Comparison of ENCODE assay signal across 8 cellular contexts in genomic region chr11:67372993-67373915, GRCh38. TPM values are rescaled to one million over a fixed set of nuclear protein-coding genes. Genes with fewer than 3 reads are reported as not detected.
A peak's percentile ranks its signal among the peaks of the same experiment; 100 is the strongest.
DNase-seq lines count a peak whose midpoint lies in the region; ATAC-seq, FAIRE-seq and TF ChIP-seq lines count a peak whose summit lies in the region.

TSS of gene CLCF1 (minus strand) at chr11:67373598. CDS start at chr11:67373539, 59 bp downstream.

- H3K79me2 ChIP-seq in ACC112 (ENCODE audit: control insufficient read depth, insufficient read depth, low read length, unreplicated experiment) (peaks cover 47% of the 10 kb centered on the region), PC-9 (ENCODE audit: low read depth) (peaks cover 64% of the 10 kb centered on the region), osteoblast (ENCODE audit: insufficient read depth, low read length) (peaks cover 46% of the 10 kb centered on the region)

- H3K27me3 ChIP-seq in ACC112 (ENCODE audit: insufficient read depth, low read length) (no peaks in the 10 kb centered on the region), PC-9 (ENCODE audit: insufficient read depth, low read depth) (no peaks in the 10 kb centered on the region), foreskin keratinocyte (no peaks in the 10 kb centered on the region), osteoblast (ENCODE audit: insufficient read depth, low read length) (no peaks in the 10 kb centered on the region)

- H3K4me3 ChIP-seq in ACC112 (ENCODE audit: low read depth, low read length) (peak within 1 kb of the TSS; percentile 95), PC-9 (peak within 1 kb of the TSS; percentile 87), osteoblast (ENCODE audit: insufficient read depth, low read length) (peak within 1 kb of the TSS; percentile 85)

- H3K27ac ChIP-seq in ACC112 (ENCODE audit: low read depth, low read length) (peak within 1 kb of the TSS; percentile 99), PC-9 (peak within 1 kb of the TSS; percentile 99), foreskin keratinocyte (peak within 1 kb of the TSS; percentile 87), osteoblast (ENCODE audit: low read depth, low read length) (peak within 1 kb of the TSS; percentile 98)

- BruUV-seq in PC-9 (replicated peaks; lab: Mats Ljungman, UMichigan), result TSS peak; percentile 0

- H4K20me1 ChIP-seq in PC-9 (ENCODE audit: insufficient read depth) (peaks cover 36% of the 10 kb centered on the region), osteoblast (ENCODE audit: insufficient read depth, low read length) (peaks cover 33% of the 10 kb centered on the region)

- H3K4me2 ChIP-seq in PC-9, result peak within 1 kb of the TSS; percentile 94
- peak within 1 kb of the TSS; percentile 84 for H3K4me2 ChIP-seq in osteoblast (ENCODE audit: insufficient read depth, low read length)

- CTCF ChIA-PET in PC-9 (lab: Charles Lee), result interaction anchor here (0.6 to 2.6 kb wide), 10 partner anchors 9 to 169 kb away, joined by 3 to 13 read pairs (median 4); no protein-coding TSS in a partner anchor

- peak; percentile 47 for FAIRE-seq in GM19239 (lab: Jason Lieb, UNC)

- ATAC-seq in foreskin keratinocyte (peak; percentile 27), GM21723 (IDR thresholded peaks at IDR 0.05; ENCODE audit: unreplicated experiment) (no peak), GM21737 (IDR thresholded peaks at IDR 0.05; ENCODE audit: unreplicated experiment) (no peak)

- H3F3A ChIP-seq in PC-9 (ENCODE audit: insufficient read depth, low read depth), result peaks cover 54% of the 10 kb centered on the region

- H3K36me3 ChIP-seq in ACC112 (ENCODE audit: insufficient read depth, low read length), result no peaks in the 10 kb centered on the region
- no peaks in the 10 kb centered on the region; the same call in 1 of the 2 replicates for H3K36me3 ChIP-seq in PC-9 (ENCODE audit: low read depth)
- H3K36me3 ChIP-seq in osteoblast (ENCODE audit: insufficient read depth, low read length), result no peaks in the 10 kb centered on the region

- H3K9me2 ChIP-seq in PC-9 (ENCODE audit: insufficient read depth), result no peaks in the 10 kb centered on the region

- POLR2A ChIA-PET in PC-9 (lab: Charles Lee; ENCODE audit: unreplicated experiment), result interaction anchor here (0.5 to 1.1 kb wide), 12 partner anchors 11 to 754 kb away, joined by 3 to 21 read pairs (median 5); partner anchors contain the start of genes KDM2A and RAD9A

- H3K4me1 ChIP-seq in ACC112 (ENCODE audit: control insufficient read depth, insufficient read depth, low read length, unreplicated experiment), result peaks cover 64% of the 10 kb centered on the region
- H3K4me1 ChIP-seq in PC-9 (replicated peaks; ENCODE audit: insufficient read depth), result peaks cover 51% of the 10 kb centered on the region
- H3K4me1 ChIP-seq in foreskin keratinocyte, result peaks cover 9% of the 10 kb centered on the region
- peaks cover 59% of the 10 kb centered on the region for H3K4me1 ChIP-seq in osteoblast (ENCODE audit: insufficient read depth, low read length)

- H3K9me3 ChIP-seq in PC-9 (ENCODE audit: insufficient read depth, low read depth) (no peaks in the 10 kb centered on the region), osteoblast (ENCODE audit: low read depth, low read length) (no peaks in the 10 kb centered on the region)

- TF ChIP-seq CTCF in PC-9 (conservative IDR thresholded peaks at IDR 0.05) (no peak), foreskin keratinocyte (conservative IDR thresholded peaks at IDR 0.05) (no peak), osteoblast (IDR thresholded peaks at IDR 0.05; ENCODE audit: extremely low read depth, low read depth, low read length) (no peak)

- intact Hi-C loops in PC-9 (cut with micrococcal nuclease; ENCODE audit: unreplicated experiment), result loop anchor here (1.0 to 10.0 kb wide), 4 partner anchors 9 to 528 kb away; partner anchors contain the start of genes CDK2AP2, PITPNM1 and RCE1

- DNase-seq in GM19239 (ENCODE audit: insufficient read length, low spot score) (peak; percentile 66), PC-9 (peak; percentile 73 to 86), activated gamma-delta T cell (lab: John Stamatoyannopoulos, UW) (peak; percentile 62), foreskin keratinocyte (peak in 1 of 2 donors; percentile 47), osteoblast (ENCODE audit: insufficient read length, low spot score, missing footprints) (peak; percentile 97)

- no peak within 1 kb of the TSS for H2AFZ ChIP-seq in ACC112 (ENCODE audit: low read length, unreplicated experiment)
- H2AFZ ChIP-seq in PC-9, result no peak within 1 kb of the TSS
- no peak within 1 kb of the TSS for H2AFZ ChIP-seq in osteoblast (ENCODE audit: low read length)

RNA-seq across cellular contexts. Expression of gene CLCF1, which starts in this region (rescaled TPM):
- total RNA-seq in PC-9 (2021) (15.9 and 17.0 TPM in 2 replicates), foreskin keratinocyte (1.6 and 1.9 TPM in 2 replicates), osteoblast (6.2 and 6.9 TPM in 2 replicates)
- 1.9 and 2.2 TPM in 2 replicates for polyA plus RNA-seq in foreskin keratinocyte
